ENCODE assay signal across 8 cellular contexts in genomic region chr14:22070119-22070982, GRCh38.
DNase-seq lines count a peak whose midpoint lies in the region; ATAC-seq, FAIRE-seq and TF ChIP-seq lines count a peak whose summit lies in the region.

No MANE protein-coding gene starts in this region.

- intact Hi-C loops in spleen (cut with DNase I; ENCODE audit: low total_unique reads), result no loop called here

- H3K9me3 ChIP-seq in endodermal cell (ENCODE audit: control insufficient read depth, low read length), result no peaks in the 10 kb centered on the region
- H3K9me3 ChIP-seq in spleen, result peaks cover 0 to 4% (median 0%) of the 10 kb centered on the region in 8 donors

- peak overlapping the region; percentile 32 for H3K4me3 ChIP-seq in endodermal cell (ENCODE audit: low read length)
- peak overlapping the region in 5 of 8 donors; percentile 16 to 60 (median 22) for H3K4me3 ChIP-seq in spleen

- H3K27ac ChIP-seq in endodermal cell (ENCODE audit: low read depth, low read length) (no peak overlapping the region), spleen (peak overlapping the region in 6 of 8 donors; percentile 32 to 59 (median 49))

- TF ChIP-seq POLR2A in spleen (IDR thresholded peaks at IDR 0.05), result no peak

- peaks cover 5% of the 10 kb centered on the region for H3K27me3 Mint-ChIP-seq in endodermal cell (ENCODE audit: insufficient read depth)

- no peaks in the 10 kb centered on the region for H3K4me1 ChIP-seq in endodermal cell (ENCODE audit: control insufficient read depth, insufficient read depth, low read length)
- peaks cover 0 to 21% (median 19%) of the 10 kb centered on the region in 6 donors for H3K4me1 ChIP-seq in spleen

- peaks cover 6% of the 10 kb centered on the region for H3K4me1 Mint-ChIP-seq in endodermal cell

- no peaks in the 10 kb centered on the region for H3K36me3 Mint-ChIP-seq in endodermal cell (ENCODE audit: low read depth)

- H3K9ac ChIP-seq in endodermal cell (ENCODE audit: extremely low read depth, low read length, poor library complexity, severe bottlenecking), result no peak overlapping the region

- peak; percentile 35 for ATAC-seq in HG03095 (IDR thresholded peaks at IDR 0.05; ENCODE audit: unreplicated experiment)
- no peak for ATAC-seq in GM18519 (IDR thresholded peaks at IDR 0.05; ENCODE audit: low FRiP score, unreplicated experiment)

- no peaks in the 10 kb centered on the region for H3K9me3 Mint-ChIP-seq in endodermal cell

- TF ChIP-seq CTCF in endodermal cell (conservative IDR thresholded peaks at IDR 0.05) (peak; percentile 41), spleen (IDR thresholded peaks at IDR 0.05 in 8 of 11, conservative IDR thresholded peaks at IDR 0.05 in 3 of 11) (no peak)

- no peaks in the 10 kb centered on the region for H3K27me3 ChIP-seq in endodermal cell (ENCODE audit: control insufficient read depth, insufficient read depth, low read length, poor library complexity, severe bottlenecking)
- peaks cover 0 to 37% (median 5%) of the 10 kb centered on the region in 7 donors for H3K27me3 ChIP-seq in spleen (replicated peaks in 1 of 7)

- DNase-seq in GM19239 (ENCODE audit: insufficient read length, low spot score), result no peak
- peak in 3 of 4 experiments; percentile 1 to 14 (median 7) for DNase-seq in activated CD4-positive, CD25-positive, alpha-beta regulatory T cell (lab: John Stamatoyannopoulos, UW)
- peak; percentile 80 for DNase-seq in endodermal cell
- DNase-seq in spleen, result peak; percentile 85
- no peak for DNase-seq in inferior parietal cortex (ENCODE audit: extremely low spot score)
- DNase-seq in A172 (ENCODE audit: low spot score), result no peak

- 13 to 18% methylated on average over 8 to 12 of the region's 12 CpGs for WGBS in endodermal cell (ENCODE audit: insufficient coverage in 1 of 2, insufficient read length in 1 of 2), 2 experiments
- WGBS in spleen, 5 donors, result 1 to 6% (median 2%) methylated on average over 12 of the region's 12 CpGs

- H3K36me3 ChIP-seq in endodermal cell (ENCODE audit: control insufficient read depth, insufficient read depth, low read length), result no peaks in the 10 kb centered on the region
- no peaks in the 10 kb centered on the region for H3K36me3 ChIP-seq in spleen

- H3K27ac Mint-ChIP-seq in endodermal cell, result no peak overlapping the region

- peak; percentile 18 for FAIRE-seq in GM19239 (lab: Jason Lieb, UNC)

- H3K4me3 Mint-ChIP-seq in endodermal cell, result peak overlapping the region; percentile 42

Comparison
In these comparisons a context has a peak if more than half of its experiments do, and no peak if none do; other contexts are left out.
1. DNase-seq: peak in activated CD4-positive, CD25-positive, alpha-beta regulatory T cell (3 of 4), endodermal cell (single experiment) and spleen (single experiment); none in GM19239 (single experiment), inferior parietal cortex (single experiment) and A172 (single experiment).